In genomic region chr7:158301221-158301620, GRCh38 we compare ENCODE assay signal across 18 cellular contexts.
DNase-seq lines count a peak whose midpoint lies in the region; ATAC-seq and TF ChIP-seq lines count a peak whose summit lies in the region.
"Had no signal": no experiment of that assay in that cellular context is flagged by ENCODE, and none has a peak within 500 bp of the region (broad histone marks: within the 10 kb centered on the region; RNA-seq: fewer than 3 reads in every experiment).

No MANE protein-coding gene starts in this region.

- no peaks in the 10 kb centered on the region for H3K36me3 ChIP-seq in stomach
- H3K36me3 ChIP-seq: HAP-1 had no signal

- peak; percentile 28 for DNase-seq in Daoy (ENCODE audit: low read depth)
- DNase-seq in NCI-H69 (lab: John Stamatoyannopoulos, UW): peak; percentile 52
- DNase-seq in islet precursor cell: peak; percentile 10
- peak; percentile 9 for DNase-seq in stomach
- DNase-seq in activated naive CD8-positive, alpha-beta T cell treated with anti-CD3 and anti-CD28 coated beads, Interleukin-2, amount 50 U/mL, for 24 hours: no peak
- DNase-seq in NCI-H2227 (lab: John Stamatoyannopoulos, UW; ENCODE audit: unreplicated experiment): no peak
- DNase-seq: C1 segment of cervical spinal cord; CD8-positive, alpha-beta memory T cell; DMS53; NCI-H1092 treated with DMSO at 0.1 percent for 48 hours; NCI-H146; NCI-H2029 treated with DMSO at 0.1 percent for 48 hours; NCI-H2171; NCI-H446; SHP77 treated with DMSO at 0.1 percent for 48 hours; SK-N-SH had no signal

- TF ChIP-seq POLR2A in stomach (IDR thresholded peaks at IDR 0.05): no peak
- no peak for TF ChIP-seq POLR2A in GM18505 (IDR thresholded peaks at IDR 0.05; ENCODE audit: borderline replicate concordance, extremely low read depth, insufficient read depth, insufficient read length)

- no peak overlapping the region for H3K4me3 ChIP-seq in stomach
- H3K4me3 ChIP-seq: HAP-1 had no signal

- no peak overlapping the region for H3K27ac Mint-ChIP-seq in activated naive CD8-positive, alpha-beta T cell treated with anti-CD3 and anti-CD28 coated beads, Interleukin-2, amount 50 U/mL, for 24 hours
- H3K27ac Mint-ChIP-seq: CD8-positive, alpha-beta memory T cell had no signal

- TF ChIP-seq EP300 in stomach (IDR thresholded peaks at IDR 0.05): no peak

- peaks cover 2% of the 10 kb centered on the region for H3K27me3 Mint-ChIP-seq in activated naive CD8-positive, alpha-beta T cell treated with anti-CD3 and anti-CD28 coated beads, Interleukin-2, amount 50 U/mL, for 24 hours

- H3K27me3 ChIP-seq in stomach: no peaks in the 10 kb centered on the region

- no peaks in the 10 kb centered on the region for H3K4me1 Mint-ChIP-seq in activated naive CD8-positive, alpha-beta T cell treated with anti-CD3 and anti-CD28 coated beads, Interleukin-2, amount 50 U/mL, for 24 hours
- H3K4me1 Mint-ChIP-seq: CD8-positive, alpha-beta memory T cell had no signal

- 53 to 71% (median 63%) methylated on average over 10 of the region's 10 CpGs for WGBS in stomach, 5 donors

- no peak overlapping the region for H3K27ac ChIP-seq in stomach

- peaks cover 0 to 6% (median 0%) of the 10 kb centered on the region in 4 donors for H3K9me3 ChIP-seq in stomach
- H3K9me3 ChIP-seq: HAP-1, SK-N-SH had no signal

- TF ChIP-seq CTCF in stomach (IDR thresholded peaks at IDR 0.05): no peak

- H3K36me3 Mint-ChIP-seq in activated naive CD8-positive, alpha-beta T cell treated with anti-CD3 and anti-CD28 coated beads, Interleukin-2, amount 50 U/mL, for 24 hours (ENCODE audit: low read depth): no peaks in the 10 kb centered on the region
- H3K36me3 Mint-ChIP-seq: CD8-positive, alpha-beta memory T cell had no signal

- intact Hi-C loops in stomach (cut with DNase I; ENCODE audit: low total_unique reads): no loop called here

- H3K9me3 Mint-ChIP-seq in activated naive CD8-positive, alpha-beta T cell treated with anti-CD3 and anti-CD28 coated beads, Interleukin-2, amount 50 U/mL, for 24 hours: peaks cover 6% of the 10 kb centered on the region

- H3K4me3 Mint-ChIP-seq in activated naive CD8-positive, alpha-beta T cell treated with anti-CD3 and anti-CD28 coated beads, Interleukin-2, amount 50 U/mL, for 24 hours: no peak overlapping the region
- H3K4me3 Mint-ChIP-seq: CD8-positive, alpha-beta memory T cell had no signal

- H3K4me1 ChIP-seq in stomach: no peaks in the 10 kb centered on the region
- H3K4me1 ChIP-seq: HAP-1 had no signal

- ATAC-seq in activated naive CD8-positive, alpha-beta T cell treated with anti-CD3 and anti-CD28 coated beads, Interleukin-2, amount 50 U/mL, for 24 hours: no peak
- ATAC-seq in GM18505 (IDR thresholded peaks at IDR 0.05; ENCODE audit: unreplicated experiment): no peak

Comparison
In these comparisons a context has a peak if more than half of its experiments do, and no peak if none do; other contexts are left out.
1. DNase-seq: peak in Daoy (single experiment), NCI-H69 (single experiment), islet precursor cell (single experiment) and stomach (single experiment); none in activated naive CD8-positive, alpha-beta T cell treated with anti-CD3 and anti-CD28 coated beads, Interleukin-2, amount 50 U/mL, for 24 hours (single experiment) and NCI-H2227 (single experiment).